In the genomic region with DNA sequence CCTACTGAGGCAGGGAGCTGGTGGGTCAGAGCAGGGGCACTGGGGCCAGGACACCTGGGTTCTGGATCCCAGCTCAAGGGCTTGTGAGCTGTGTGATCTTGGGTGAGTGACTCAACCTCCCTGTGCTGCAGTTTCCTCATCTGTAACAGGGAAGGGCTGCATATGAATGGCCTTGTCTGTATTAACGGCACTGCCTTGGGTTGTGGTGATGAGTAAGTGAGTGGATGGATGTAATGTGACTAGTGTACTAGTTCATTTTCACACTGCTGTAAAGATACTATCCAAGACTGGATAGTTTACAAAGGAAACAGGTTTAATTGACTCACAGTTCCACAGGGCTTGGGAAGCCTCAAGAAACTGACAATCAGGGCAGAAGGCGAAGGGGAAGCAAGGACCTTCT, we compare ENCODE assay signal across 22 cellular contexts.
DNase-seq lines count a peak whose midpoint lies in the region; ATAC-seq, FAIRE-seq and TF ChIP-seq lines count a peak whose summit lies in the region.
"Had no signal": no experiment of that assay in that cellular context is flagged by ENCODE, and none has a peak within 500 bp of the region (broad histone marks: within the 10 kb centered on the region; RNA-seq: fewer than 3 reads in every experiment).

No MANE protein-coding gene starts in this region.

- no CpG with 5 or more reads among the region's 2 CpGs for WGBS in neuronal stem cell (ENCODE audit: extremely low coverage in 2 of 2, insufficient read length in 2 of 2, insufficient replicate concordance in 1 of 2), 2 donors

- in situ Hi-C loops in SK-MEL-5 (cut with HindIII; ENCODE audit: low pct_unique_long_range_greater_than_20kb, low sequenced_read_pairs): no loop called here

- no peak overlapping the region for H3K4ac ChIP-seq in neuronal stem cell (ENCODE audit: low read length)

- H3K4me1 ChIP-seq in neuronal stem cell (ENCODE audit: control insufficient read depth in 2 of 2, insufficient read depth in 1 of 2, low read depth in 1 of 2, low read length in 2 of 2) (peaks cover 0 to 2% of the 10 kb centered on the region in 2 donors), kidney (ENCODE audit: control insufficient read depth in 1 of 2, insufficient read depth in 1 of 2, low read depth in 1 of 2, low read length in 2 of 2) (no peaks in the 10 kb centered on the region)

- no peak overlapping the region for H2BK12ac ChIP-seq in neuronal stem cell (ENCODE audit: low read length)

- FAIRE-seq in bronchial epithelial cell (lab: Jason Lieb, UNC) (peak; percentile 64), kidney (lab: Jason Lieb, UNC) (no peak)
- FAIRE-seq: GM12891, GM18507, GM19239, H1 had no signal

- H2BK120ac ChIP-seq in neuronal stem cell (ENCODE audit: low read depth, low read length): no peak overlapping the region

- H3K4me2 ChIP-seq in neuronal stem cell (ENCODE audit: insufficient read depth, low read length, poor library complexity, severe bottlenecking): no peak overlapping the region

- H3K36me3 ChIP-seq in bronchial epithelial cell (ENCODE audit: control insufficient read depth, insufficient read depth, low read length) (no peaks in the 10 kb centered on the region), neuronal stem cell (replicated peaks in 1 of 2; ENCODE audit: control insufficient read depth in 2 of 2, insufficient read depth in 2 of 2, low read length in 2 of 2) (no peaks in the 10 kb centered on the region), kidney (ENCODE audit: control insufficient read depth in 1 of 2, insufficient read depth in 2 of 2, low read length in 2 of 2) (no peaks in the 10 kb centered on the region)

- H2AFZ ChIP-seq in neuronal stem cell (ENCODE audit: low read length): no peak overlapping the region
- H2AFZ ChIP-seq: GM23248 had no signal

- H3K27me3 ChIP-seq in bronchial epithelial cell (ENCODE audit: control insufficient read depth, insufficient read depth, low read length): no peaks in the 10 kb centered on the region
- H3K27me3 ChIP-seq in neuronal stem cell (ENCODE audit: control insufficient read depth in 3 of 3, insufficient read depth in 3 of 3, low read depth in 1 of 3, low read length in 3 of 3): no peaks in the 10 kb centered on the region

- DNase-seq in SK-MEL-5 (ENCODE audit: low read depth, low spot score) (peak; percentile 17), bronchial epithelial cell (ENCODE audit: low read depth) (no peak), epithelial cell of prostate (ENCODE audit: low read depth, low spot score) (peak; percentile 6), neuronal stem cell (ENCODE audit: low spot score) (no peak), Right ventricle myocardium superior (no peak), NCI-H2227 (lab: John Stamatoyannopoulos, UW; ENCODE audit: unreplicated experiment) (no peak), GM19238 (ENCODE audit: insufficient read length, low spot score) (no peak), kidney (no peak)
- DNase-seq: C1 segment of cervical spinal cord; Calu3; CD4-positive, alpha-beta memory T cell; COR-L47; DMS53; DMS79 treated with DMSO at 0.1 percent for 48 hours; GF-D8; GM23248; H7 had no signal

- H3K9me3 ChIP-seq in neuronal stem cell (replicated peaks in 1 of 2; ENCODE audit: control insufficient read depth in 2 of 2, insufficient read depth in 1 of 2, low read depth in 1 of 2, low read length in 2 of 2): peaks cover 5 to 6% of the 10 kb centered on the region in 2 donors
- H3K9me3 ChIP-seq in kidney (ENCODE audit: control insufficient read depth in 1 of 2, low read length in 2 of 2): no peaks in the 10 kb centered on the region

- intact Hi-C loops in Right ventricle myocardium superior (cut with DNase I) (no loop called here), kidney (cut with DNase I) (no loop called here)

- H3K14ac ChIP-seq in neuronal stem cell (ENCODE audit: low read length): no peak overlapping the region

- ATAC-seq in Right ventricle myocardium superior (ENCODE audit: poor library complexity): no peak
- ATAC-seq: HCT116 had no signal

- H3K9ac ChIP-seq in neuronal stem cell (ENCODE audit: low read depth, low read length, poor library complexity): no peak overlapping the region
- no peak overlapping the region for H3K9ac ChIP-seq in kidney (ENCODE audit: low read length in 2 of 2)
- H3K9ac ChIP-seq: GM23248 had no signal

- H3K4me3 ChIP-seq in bronchial epithelial cell (ENCODE audit: low read depth, low read length): no peak overlapping the region
- peak overlapping the region in 1 of 2 donors; percentile 31 for H3K4me3 ChIP-seq in neuronal stem cell (ENCODE audit: low read length in 2 of 2)
- H3K4me3 ChIP-seq in kidney (ENCODE audit: low read length in 2 of 2): no peak overlapping the region
- H3K4me3 ChIP-seq: GM23248 had no signal

- H3K23ac ChIP-seq in neuronal stem cell (ENCODE audit: low read depth, low read length, poor library complexity): peak overlapping the region; percentile 3

- H2AK5ac ChIP-seq in neuronal stem cell (ENCODE audit: low read depth, low read length): no peak overlapping the region

- H3K27ac ChIP-seq in epithelial cell of prostate: no peak overlapping the region
- no peak overlapping the region for H3K27ac ChIP-seq in neuronal stem cell (replicated peaks; ENCODE audit: low read length)
- H3K27ac ChIP-seq in kidney (ENCODE audit: low read depth in 2 of 2, low read length in 2 of 2): no peak overlapping the region
- H3K27ac ChIP-seq: GM23248 had no signal

- no peak for TF ChIP-seq CTCF in bronchial epithelial cell (IDR thresholded peaks at IDR 0.05; ENCODE audit: insufficient read depth, low read length, severe bottlenecking)
- no peak for TF ChIP-seq CTCF in kidney (IDR thresholded peaks at IDR 0.05; ENCODE audit: borderline replicate concordance, extremely low read depth, insufficient read depth)

- H4K8ac ChIP-seq in neuronal stem cell (ENCODE audit: low read depth, low read length): no peak overlapping the region

- peak overlapping the region; percentile 35 for H3K18ac ChIP-seq in neuronal stem cell (ENCODE audit: low read length)

- no peak overlapping the region for H4K91ac ChIP-seq in neuronal stem cell (ENCODE audit: low read depth, low read length, poor library complexity)

- H2BK15ac ChIP-seq in neuronal stem cell (ENCODE audit: low read length): no peak overlapping the region

- no peaks in the 10 kb centered on the region for H3K79me1 ChIP-seq in neuronal stem cell (ENCODE audit: low read depth, low read length)

- no peak overlapping the region for H2BK5ac ChIP-seq in neuronal stem cell (ENCODE audit: low read length)

Comparison
In these comparisons a context has a peak if more than half of its experiments do, and no peak if none do; other contexts are left out.
1. DNase-seq: peak in SK-MEL-5 (single experiment) and epithelial cell of prostate (single experiment); none in bronchial epithelial cell (single experiment), neuronal stem cell (single experiment), Right ventricle myocardium superior (single experiment), NCI-H2227 (single experiment), GM19238 (single experiment) and kidney (single experiment).